In genomic region chr4:71604785-71605184, GRCh38 we compare ENCODE assay signal across 11 cellular contexts.
DNase-seq lines count a peak whose midpoint lies in the region; ATAC-seq and TF ChIP-seq lines count a peak whose summit lies in the region.
"Had no signal": no experiment of that assay in that cellular context is flagged by ENCODE, and none has a peak within 500 bp of the region (broad histone marks: within the 10 kb centered on the region; RNA-seq: fewer than 3 reads in every experiment).

No MANE protein-coding gene starts in this region.

- H2AFZ ChIP-seq in H9 (ENCODE audit: low read length) = no peak overlapping the region

- H3K27me3 Mint-ChIP-seq in activated CD4-positive, alpha-beta T cell treated with anti-CD3 and anti-CD28 coated beads, Interleukin-2, amount 10 ng/mL, durations not matched to agents 24 days and 14 days = no peaks in the 10 kb centered on the region
- H3K27me3 Mint-ChIP-seq in H9 (ENCODE audit: low read depth) = no peaks in the 10 kb centered on the region

- H2BK12ac ChIP-seq in H9 (ENCODE audit: insufficient read length, low read depth, low read length) = no peak overlapping the region

- no peaks in the 10 kb centered on the region for H3K9me3 ChIP-seq in H9 (ENCODE audit: control insufficient read depth, low read depth, low read length)

- WGBS in H9 (ENCODE audit: extremely low coverage, insufficient read length, low lambda C conversion rate) = no CpG with 5 or more reads among the region's 5 CpGs

- CTCF ChIA-PET in GM10248 (lab: Yijun Ruan, JAX) = interaction anchor here (1.4 to 1.5 kb wide), 2 partner anchors 10 kb away, joined by 4 read pairs; no protein-coding TSS in a partner anchor

- ATAC-seq in GM19372 (IDR thresholded peaks at IDR 0.05; ENCODE audit: low read depth, unreplicated experiment) (peak; percentile 95), HG02763 (IDR thresholded peaks at IDR 0.05; ENCODE audit: unreplicated experiment) (peak; percentile 81), HG03469 (IDR thresholded peaks at IDR 0.05; ENCODE audit: unreplicated experiment) (peak; percentile 92), left lobe of liver (no peak)

- no peaks in the 10 kb centered on the region for H3K27me3 ChIP-seq in H9 (ENCODE audit: insufficient read depth, low read length)

- H2BK15ac ChIP-seq in H9 (ENCODE audit: low read depth, low read length) = no peak overlapping the region

- H3K27ac Mint-ChIP-seq in activated CD4-positive, alpha-beta T cell treated with anti-CD3 and anti-CD28 coated beads, Interleukin-2, amount 10 ng/mL, durations not matched to agents 24 days and 14 days = no peak overlapping the region
- no peak overlapping the region for H3K27ac Mint-ChIP-seq in H9

- peaks cover 7% of the 10 kb centered on the region for H3K9me3 Mint-ChIP-seq in activated CD4-positive, alpha-beta T cell treated with anti-CD3 and anti-CD28 coated beads, Interleukin-2, amount 10 ng/mL, durations not matched to agents 24 days and 14 days
- H3K9me3 Mint-ChIP-seq in H9 = peaks cover 3 to 7% of the 10 kb centered on the region in 2 experiments; a peak in 3 of 5 replicates

- no peak overlapping the region for H4K8ac ChIP-seq in H9 (replicated peaks; ENCODE audit: insufficient read length, low read depth, low read length)

- DNase-seq in GM10248 (ENCODE audit: extremely low spot score) (peak; percentile 10), KG1 (lab: John Stamatoyannopoulos, UW) (no peak), left lobe of liver (ENCODE audit: low spot score) (no peak), H9 (no peak)
- DNase-seq in activated CD4-positive, alpha-beta T cell treated with anti-CD3 and anti-CD28 coated beads, Interleukin-2, amount 10 ng/mL, durations not matched to agents 24 days and 14 days = no peak
- DNase-seq: aorta, DMS79 treated with DMSO at 0.1 percent for 48 hours, NCI-H774 had no signal

- no peak overlapping the region for H3K27ac ChIP-seq in H9 (ENCODE audit: insufficient read length, low read depth, low read length)

- H3K4ac ChIP-seq in H9 (ENCODE audit: low read depth, low read length) = no peak overlapping the region

- H3K79me1 ChIP-seq in H9 (ENCODE audit: insufficient read depth, low read depth, low read length, poor library complexity, severe bottlenecking) = no peaks in the 10 kb centered on the region

- H3T11ph ChIP-seq in H9 (ENCODE audit: low read length) = no peak overlapping the region

- no peak overlapping the region for H4K5ac ChIP-seq in H9 (ENCODE audit: insufficient read length, low read depth, low read length)

- H3K23me2 ChIP-seq in H9 (ENCODE audit: insufficient read length, low read depth, low read length, poor library complexity, severe bottlenecking) = no peaks in the 10 kb centered on the region

- intact Hi-C loops in activated CD4-positive, alpha-beta T cell treated with anti-CD3 and anti-CD28 coated beads, Interleukin-2, amount 10 ng/mL, durations not matched to agents 24 days and 14 days (cut with micrococcal nuclease) = no loop called here

- no peak overlapping the region for H2AK5ac ChIP-seq in H9 (ENCODE audit: insufficient read length, low read length)

- no peaks in the 10 kb centered on the region for H4K20me1 ChIP-seq in H9 (ENCODE audit: control insufficient read depth, insufficient read depth, insufficient read length)

- no peak overlapping the region for H2BK120ac ChIP-seq in H9 (ENCODE audit: low read depth, low read length, poor library complexity, severe bottlenecking)

- no peak overlapping the region for H3K56ac ChIP-seq in H9 (ENCODE audit: insufficient read length, low read depth, low read length)

- H3K14ac ChIP-seq in H9 (ENCODE audit: insufficient read depth, low read length) = no peak overlapping the region

- H3K4me3 Mint-ChIP-seq in activated CD4-positive, alpha-beta T cell treated with anti-CD3 and anti-CD28 coated beads, Interleukin-2, amount 10 ng/mL, durations not matched to agents 24 days and 14 days = no peak overlapping the region
- no peak overlapping the region for H3K4me3 Mint-ChIP-seq in H9

- H4K91ac ChIP-seq in H9 (ENCODE audit: insufficient read length, low read depth, low read length) = no peak overlapping the region

- no peaks in the 10 kb centered on the region for H3K4me1 Mint-ChIP-seq in activated CD4-positive, alpha-beta T cell treated with anti-CD3 and anti-CD28 coated beads, Interleukin-2, amount 10 ng/mL, durations not matched to agents 24 days and 14 days
- peaks cover 3% of the 10 kb centered on the region in 2 experiments; a peak in 2 of 4 replicates for H3K4me1 Mint-ChIP-seq in H9

- H3K4me1 ChIP-seq in H9 (ENCODE audit: insufficient read depth, low read length) = no peaks in the 10 kb centered on the region; the same call in 1 of the 2 replicates

- H3K23ac ChIP-seq in H9 (ENCODE audit: insufficient read length, low read depth, low read length) = no peak overlapping the region

- POLR2A ChIA-PET in GM10248 (lab: Yijun Ruan, JAX) = no interaction called here

- no peak overlapping the region for H2BK5ac ChIP-seq in H9 (ENCODE audit: insufficient read length, low read length)

- H3K18ac ChIP-seq in H9 (ENCODE audit: insufficient read length, low read depth, low read length) = no peak overlapping the region

- no peaks in the 10 kb centered on the region for H3K36me3 Mint-ChIP-seq in activated CD4-positive, alpha-beta T cell treated with anti-CD3 and anti-CD28 coated beads, Interleukin-2, amount 10 ng/mL, durations not matched to agents 24 days and 14 days (ENCODE audit: low read depth)
- H3K36me3 Mint-ChIP-seq in H9 (ENCODE audit: insufficient read depth in 1 of 3, low read depth in 3 of 3) = peaks cover 4 to 6% (median 6%) of the 10 kb centered on the region in 3 experiments; a peak in 5 of 7 replicates

- H2BK20ac ChIP-seq in H9 (ENCODE audit: low read depth, low read length, poor library complexity, severe bottlenecking) = no peak overlapping the region

- TF ChIP-seq CTCF in GM10248 (IDR thresholded peaks at IDR 0.05; ENCODE audit: control extremely low read depth, extremely low read depth, low read depth, missing control alignments) = no peak
- no peak for TF ChIP-seq CTCF in H9 (conservative IDR thresholded peaks at IDR 0.05)

- no peak overlapping the region for H3K9ac ChIP-seq in H9 (ENCODE audit: extremely low read depth, insufficient read length, low read length)

- no peak overlapping the region for H3K4me2 ChIP-seq in H9 (ENCODE audit: insufficient read depth, insufficient read length, low read length)

- no peaks in the 10 kb centered on the region for H3K79me2 ChIP-seq in H9 (ENCODE audit: insufficient read depth, low read length)
